19 cellular contexts compared by ENCODE assay signal in the genomic region with DNA sequence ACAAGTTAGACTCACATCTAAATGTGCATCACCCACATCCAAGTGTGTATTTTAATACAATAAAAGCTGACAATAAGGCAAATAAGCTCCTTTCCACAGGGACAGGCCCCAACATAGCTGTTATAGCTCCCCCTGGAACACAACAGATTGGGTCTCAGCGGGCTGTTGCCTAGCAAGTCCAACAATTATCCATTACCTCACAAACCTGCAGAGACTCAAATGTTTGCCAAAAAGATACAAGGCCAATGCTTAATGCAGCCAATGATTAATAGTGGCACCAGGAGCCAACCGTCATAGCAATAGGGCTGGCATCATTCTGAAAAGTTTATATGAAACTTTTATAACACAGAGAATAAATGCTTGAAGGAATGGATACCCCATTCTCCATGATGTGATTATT. TPM values are rescaled to one million over a fixed set of nuclear protein-coding genes. Genes with fewer than 3 reads are reported as not detected.
DNase-seq lines count a peak whose midpoint lies in the region; ATAC-seq, FAIRE-seq and TF ChIP-seq lines count a peak whose summit lies in the region.
"Had no signal": no experiment of that assay in that cellular context is flagged by ENCODE, and none has a peak within 500 bp of the region (broad histone marks: within the 10 kb centered on the region; RNA-seq: fewer than 3 reads in every experiment).

No MANE protein-coding gene starts in this region.

- TF ChIP-seq CTCF in colonic mucosa (IDR thresholded peaks at IDR 0.05), result no peak

- intact Hi-C loops in colonic mucosa (cut with DNase I), result no loop called here

- H3K9ac ChIP-seq in colonic mucosa (ENCODE audit: low read depth in 2 of 2, low read length in 2 of 2), result no peak overlapping the region
- H3K9ac ChIP-seq: BLaER1 had no signal

- no peak for ATAC-seq in GM21390 (IDR thresholded peaks at IDR 0.05; ENCODE audit: unreplicated experiment)
- ATAC-seq: K562 had no signal

- H3K36me3 ChIP-seq in colonic mucosa, result no peaks in the 10 kb centered on the region
- H3K36me3 ChIP-seq: HAP-1 had no signal

- H3K4me1 ChIP-seq in colonic mucosa, result peaks cover 6% of the 10 kb centered on the region
- H3K4me1 ChIP-seq: BLaER1 had no signal

- peak; percentile 63 for DNase-seq in DMS 273 (lab: John Stamatoyannopoulos, UW; ENCODE audit: unreplicated experiment)
- no peak for DNase-seq in GM19239 (ENCODE audit: insufficient read length, low spot score)
- DNase-seq in NCI-H69 (lab: John Stamatoyannopoulos, UW), result peak; percentile 7
- peak; percentile 83 for DNase-seq in cerebellum (ENCODE audit: low spot score)
- no peak for DNase-seq in effector CD4-positive, alpha-beta T cell
- no peak for DNase-seq in colonic mucosa
- no peak for DNase-seq in midbrain (lab: John Stamatoyannopoulos, UW)
- DNase-seq: 8988T; CD4-positive, alpha-beta memory T cell; DMS53; DND-41; EL had no signal

- peak; percentile 35 for FAIRE-seq in GM19239 (lab: Jason Lieb, UNC)
- FAIRE-seq: G401.6, GM12891, K562 had no signal

- no peak overlapping the region for H3K4me3 ChIP-seq in colonic mucosa
- H3K4me3 ChIP-seq: BLaER1, HAP-1, K562 had no signal

- no peak overlapping the region for H3K27ac ChIP-seq in colonic mucosa
- H3K27ac ChIP-seq: BLaER1, HL-60 had no signal

- H3K27me3 ChIP-seq in colonic mucosa, result no peaks in the 10 kb centered on the region
- H3K27me3 ChIP-seq: BLaER1 had no signal

- no peaks in the 10 kb centered on the region for H3K9me3 ChIP-seq in colonic mucosa
- H3K9me3 ChIP-seq: HAP-1 had no signal

RNA-seq across cellular contexts. Expression of gene EPB41L2, which starts 35.7 kb away (rescaled TPM):
- total RNA-seq in cerebellum (45.4 TPM), colonic mucosa (100 to 1,000 TPM; 106 to 113 TPM)

Comparison
In these comparisons a context has a peak if more than half of its experiments do, and no peak if none do; other contexts are left out.
1. DNase-seq: peak in DMS 273 (single experiment), NCI-H69 (single experiment) and cerebellum (single experiment); none in GM19239 (single experiment), effector CD4-positive, alpha-beta T cell (single experiment), colonic mucosa (single experiment) and midbrain (single experiment).